28 cellular contexts compared by ENCODE assay signal in genomic region chr3:32104492-32104891, GRCh38.
"Had no signal": no experiment of that assay in that cellular context is flagged by ENCODE, and none has a peak within 500 bp of the region (broad histone marks: within the 10 kb centered on the region; RNA-seq: fewer than 3 reads in every experiment).

No MANE protein-coding gene starts in this region.

- H3K27ac ChIP-seq: cardiac muscle cell had no signal

- H3K9me3 Mint-ChIP-seq: activated T-helper 17 cell treated with anti-CD3 and anti-CD28 coated beads, Interleukin-2, amount 50 U/mL, for 72 hours had no signal

- DNase-seq: activated CD4-positive, alpha-beta T cell treated with anti-CD3 and anti-CD28 coated beads for 36 hours; activated CD4-positive, alpha-beta T cell treated with anti-CD3 and anti-CD28 coated beads, Interleukin-2, amount 50 U/mL, for 1 hour; activated CD8-positive, alpha-beta memory T cell treated with anti-CD3 and anti-CD28 coated beads, Interleukin-2, amount 50 U/mL, for 4 hours; activated effector memory CD4-positive, alpha-beta T cell treated with anti-CD3 and anti-CD28 coated beads, Interleukin-2, amount 50 U/mL, for 16 hours; activated naive CD4-positive, alpha-beta T cell; activated naive CD4-positive, alpha-beta T cell treated with anti-CD3 and anti-CD28 coated beads, Interleukin-2, amount 50 U/mL, for 16 hours; activated naive CD8-positive, alpha-beta T cell treated with anti-CD3 and anti-CD28 coated beads for 36 hours; activated T-cell treated with anti-CD3 and anti-CD28 coated beads for 4 hours; activated T-cell treated with anti-CD3 and anti-CD28 coated beads, Interleukin-2, amount 50 U/mL, for 48 hours; amniotic stem cell; aorta; NCI-H1105; NCI-H1436; NCI-H1694 treated with DMSO at 0.1 percent for 48 hours; NCI-H2029; NCI-H345; NCI-H524 treated with DMSO at 0.1 percent for 48 hours; Right ventricle myocardium superior had no signal

- H3K36me3 ChIP-seq: cardiac muscle cell had no signal

- H3K27me3 Mint-ChIP-seq: activated CD4-positive, alpha-beta memory T cell treated with anti-CD3 and anti-CD28 coated beads for 36 hours; activated CD4-positive, alpha-beta T cell treated with anti-CD3 and anti-CD28 coated beads for 36 hours; activated naive CD8-positive, alpha-beta T cell treated with anti-CD3 and anti-CD28 coated beads for 36 hours; activated T-helper 17 cell treated with anti-CD3 and anti-CD28 coated beads, Interleukin-2, amount 50 U/mL, for 72 hours; central memory CD8-positive, alpha-beta T cell had no signal

- H3K36me3 Mint-ChIP-seq: activated CD4-positive, alpha-beta memory T cell treated with anti-CD3 and anti-CD28 coated beads for 36 hours had no signal

- H3K4me3 ChIP-seq: cardiac muscle cell had no signal

- H3K27ac Mint-ChIP-seq: activated naive CD8-positive, alpha-beta T cell treated with anti-CD3 and anti-CD28 coated beads for 36 hours; activated T-helper 17 cell treated with anti-CD3 and anti-CD28 coated beads, Interleukin-2, amount 50 U/mL, for 72 hours; T-helper 1 cell treated with Interleukin-12 subunit alpha and Interleukin-12 subunit beta and Interleukin-4 antibody, amounts not matched to agents 30 μg/mL and 1 μg/mL, for 36 hours; T-helper 2 cell treated with Interferon-gamma antibody and Interleukin-4, amounts not matched to agents 5 μg/mL and 100 μg/mL, for 36 hours; WTC11 had no signal

- ATAC-seq: activated CD4-positive, CD25-positive, alpha-beta regulatory T cell treated with anti-CD3 and anti-CD28 coated beads, Interleukin-2, amount 50 U/mL, for 24 hours; activated T-helper 17 cell treated with anti-CD3 and anti-CD28 coated beads, Interleukin-2, amount 50 U/mL, for 72 hours; WTC11 had no signal

- FAIRE-seq: RCC 7860, TTC549 had no signal

- H3K4me3 Mint-ChIP-seq: activated CD4-positive, alpha-beta memory T cell treated with anti-CD3 and anti-CD28 coated beads for 36 hours; activated CD4-positive, alpha-beta T cell treated with anti-CD3 and anti-CD28 coated beads for 36 hours; activated naive CD8-positive, alpha-beta T cell treated with anti-CD3 and anti-CD28 coated beads for 36 hours; central memory CD8-positive, alpha-beta T cell; T-helper 1 cell treated with Interleukin-12 subunit alpha and Interleukin-12 subunit beta and Interleukin-4 antibody, amounts not matched to agents 30 μg/mL and 1 μg/mL, for 36 hours; T-helper 2 cell treated with Interferon-gamma antibody and Interleukin-4, amounts not matched to agents 5 μg/mL and 100 μg/mL, for 36 hours; WTC11 had no signal
